Comparison of ENCODE assay signal across 39 cellular contexts in genomic region chr2:233002829-233003657, GRCh38. TPM values are rescaled to one million over a fixed set of nuclear protein-coding genes. Genes with fewer than 3 reads are reported as not detected.
"Had no signal": no experiment of that assay in that cellular context is flagged by ENCODE, and none has a peak within 500 bp of the region (broad histone marks: within the 10 kb centered on the region; RNA-seq: fewer than 3 reads in every experiment).

No MANE protein-coding gene starts in this region.

- H3K4me3 ChIP-seq: breast epithelium, colonic mucosa, dorsolateral prefrontal cortex, gastroesophageal sphincter, neural progenitor cell, sigmoid colon, stomach, tibial artery had no signal

- H3K9me3 Mint-ChIP-seq: activated CD4-positive, alpha-beta memory T cell treated with anti-CD3 and anti-CD28 coated beads for 36 hours; activated CD4-positive, alpha-beta T cell treated with anti-CD3 and anti-CD28 coated beads, Interleukin-2, amount 10 ng/mL, durations not matched to agents 24 days and 14 days; activated naive CD8-positive, alpha-beta T cell treated with anti-CD3 and anti-CD28 coated beads, Interleukin-2, amount 50 U/mL, for 24 hours; activated T-cell treated with anti-CD3 and anti-CD28 coated beads, Interleukin-2, amount 50 U/mL, for 4 hours; activated T-helper 17 cell treated with anti-CD3 and anti-CD28 coated beads, Interleukin-2, amount 50 U/mL, for 72 hours; central memory CD8-positive, alpha-beta T cell; memory B cell; naive thymus-derived CD8-positive, alpha-beta T cell; neural progenitor cell; stimulated activated memory B cell treated with anti-CD40 and anti-IgM and Interleukin-4, amounts not matched to agents 10 μg/mL and 1 μg/mL and 100 μg/mL, for 72 hours had no signal

- H3K27ac Mint-ChIP-seq: activated CD4-positive, alpha-beta memory T cell treated with anti-CD3 and anti-CD28 coated beads for 36 hours; activated CD4-positive, alpha-beta T cell treated with anti-CD3 and anti-CD28 coated beads, Interleukin-2, amount 10 ng/mL, durations not matched to agents 24 days and 14 days; activated naive CD8-positive, alpha-beta T cell treated with anti-CD3 and anti-CD28 coated beads, Interleukin-2, amount 50 U/mL, for 24 hours; activated T-helper 17 cell treated with anti-CD3 and anti-CD28 coated beads, Interleukin-2, amount 50 U/mL, for 72 hours; memory B cell; neural progenitor cell; progenitor cell of endocrine pancreas had no signal

- H3K4me3 Mint-ChIP-seq: activated CD4-positive, alpha-beta memory T cell treated with anti-CD3 and anti-CD28 coated beads for 36 hours; activated CD4-positive, alpha-beta T cell treated with anti-CD3 and anti-CD28 coated beads, Interleukin-2, amount 10 ng/mL, durations not matched to agents 24 days and 14 days; activated naive CD8-positive, alpha-beta T cell treated with anti-CD3 and anti-CD28 coated beads, Interleukin-2, amount 50 U/mL, for 24 hours; activated T-cell treated with anti-CD3 and anti-CD28 coated beads, Interleukin-2, amount 50 U/mL, for 4 hours; activated T-helper 17 cell treated with anti-CD3 and anti-CD28 coated beads, Interleukin-2, amount 50 U/mL, for 72 hours; central memory CD8-positive, alpha-beta T cell; memory B cell; naive thymus-derived CD8-positive, alpha-beta T cell; neural progenitor cell; stimulated activated memory B cell treated with anti-CD40 and anti-IgM and Interleukin-4, amounts not matched to agents 10 μg/mL and 1 μg/mL and 100 μg/mL, for 72 hours had no signal

- DNase-seq: activated CD4-positive, alpha-beta memory T cell treated with anti-CD3 and anti-CD28 coated beads for 36 hours; activated CD4-positive, alpha-beta T cell treated with anti-CD3 and anti-CD28 coated beads, Interleukin-2, amount 10 ng/mL, durations not matched to agents 24 days and 14 days; activated gamma-delta T cell treated with Interleukin-2 at 50 U/mL for 16 hours; activated naive CD4-positive, alpha-beta T cell treated with anti-CD3 and anti-CD28 coated beads, Interleukin-2, amount 50 U/mL, for 16 hours; activated naive CD8-positive, alpha-beta T cell treated with anti-CD3 and anti-CD28 coated beads, Interleukin-2, amount 50 U/mL, for 24 hours; activated T-cell treated with anti-CD3 and anti-CD28 coated beads, Interleukin-2, amount 50 U/mL, for 4 hours; amygdala; colonic mucosa; effector memory CD4-positive, alpha-beta T cell; hippocampal formation; left colon; naive thymus-derived CD8-positive, alpha-beta T cell; sigmoid colon; small intestine; stimulated activated CD4-positive, alpha-beta T cell treated with anti-CD3 and anti-CD28 coated beads, Interleukin-1b, Interleukin-23, amount 100 ng/mL, for 48 hours; stimulated activated CD4-positive, alpha-beta T cell treated with anti-CD3 and anti-CD28 coated beads, Interleukin-4, amount 100 ng/mL, for 4 hours; stimulated activated CD8-positive, alpha-beta memory T cell treated with anti-CD3 and anti-CD28 coated beads, Interleukin-4, amount 100 ng/mL, for 48 hours; stomach had no signal

- H3K36me3 ChIP-seq: breast epithelium, colonic mucosa, gastroesophageal sphincter, neural progenitor cell, sigmoid colon, stomach, tibial artery had no signal

- H3K9ac ChIP-seq: neural progenitor cell had no signal

- H3K27me3 ChIP-seq: breast epithelium, colonic mucosa, dorsolateral prefrontal cortex, gastroesophageal sphincter, neural progenitor cell, sigmoid colon, stomach, tibial artery had no signal

- H3K4me1 ChIP-seq: breast epithelium, colonic mucosa, gastroesophageal sphincter, neural progenitor cell, sigmoid colon, stomach had no signal

- H3K4me1 Mint-ChIP-seq: activated CD4-positive, alpha-beta T cell treated with anti-CD3 and anti-CD28 coated beads, Interleukin-2, amount 10 ng/mL, durations not matched to agents 24 days and 14 days; activated naive CD8-positive, alpha-beta T cell treated with anti-CD3 and anti-CD28 coated beads, Interleukin-2, amount 50 U/mL, for 24 hours; activated T-helper 17 cell treated with anti-CD3 and anti-CD28 coated beads, Interleukin-2, amount 50 U/mL, for 72 hours; memory B cell had no signal

- H3K36me3 Mint-ChIP-seq: activated CD4-positive, alpha-beta memory T cell treated with anti-CD3 and anti-CD28 coated beads for 36 hours; memory B cell; neural progenitor cell had no signal

- H3K27me3 Mint-ChIP-seq: activated naive CD8-positive, alpha-beta T cell treated with anti-CD3 and anti-CD28 coated beads, Interleukin-2, amount 50 U/mL, for 24 hours had no signal

- H3K9me3 ChIP-seq: breast epithelium, colonic mucosa, gastroesophageal sphincter, sigmoid colon, stomach, tibial artery had no signal

- H3K4me2 ChIP-seq: neural progenitor cell had no signal

- H2AFZ ChIP-seq: neural progenitor cell had no signal

- H3K27ac ChIP-seq: breast epithelium, colonic mucosa, dorsolateral prefrontal cortex, gastroesophageal sphincter, neural progenitor cell, sigmoid colon, stomach, tibial artery, VCaP had no signal

RNA-seq across cellular contexts. Expression of gene NGEF, which starts 10.0 kb away (rescaled TPM):
- total RNA-seq: naive thymus-derived CD8-positive, alpha-beta T cell; T-helper 1 cell treated with Interleukin-12 subunit alpha and Interleukin-12 subunit beta and Interleukin-4 antibody, amounts not matched to agents 30 ng/mL and 1 ng/mL, for 36 hours had no signal
- polyA plus RNA-seq: naive thymus-derived CD8-positive, alpha-beta T cell had no signal

RNA-seq across cellular contexts. Expression of gene NEU2, which starts 29.4 kb away (rescaled TPM):
- total RNA-seq: activated CD4-positive, alpha-beta memory T cell treated with anti-CD3 and anti-CD28 coated beads for 36 hours; activated CD4-positive, alpha-beta T cell treated with anti-CD3 and anti-CD28 coated beads, Interleukin-2, amount 10 ng/mL, durations not matched to agents 24 days and 14 days; activated CD8-positive, alpha-beta memory T cell treated with anti-CD3 and anti-CD28 coated beads for 36 hours; activated T-cell treated with anti-CD3 and anti-CD28 coated beads, Interleukin-2, amount 50 U/mL, for 4 hours; activated T-helper 17 cell treated with anti-CD3 and anti-CD28 coated beads, Interleukin-2, amount 50 U/mL, for 72 hours; breast epithelium; colonic mucosa; dorsolateral prefrontal cortex; endothelial cell of umbilical vein; fibroblast of lung; fibroblast of villous mesenchyme; gastroesophageal sphincter; left colon; naive thymus-derived CD8-positive, alpha-beta T cell; omental fat pad; progenitor cell of endocrine pancreas; renal cortical epithelial cell; sigmoid colon; stomach; T-helper 1 cell treated with Interleukin-12 subunit alpha and Interleukin-12 subunit beta and Interleukin-4 antibody, amounts not matched to agents 30 ng/mL and 1 ng/mL, for 36 hours; urinary bladder had no signal
- polyA plus RNA-seq: endothelial cell of umbilical vein; esophagus; fibroblast of lung; keratinocyte; naive thymus-derived CD8-positive, alpha-beta T cell; sigmoid colon; small intestine; stomach; urinary bladder had no signal
